Comparison of ENCODE assay signal across 13 cellular contexts in genomic region chr2:124325667-124326425, GRCh38.
DNase-seq lines count a peak whose midpoint lies in the region; ATAC-seq, FAIRE-seq and TF ChIP-seq lines count a peak whose summit lies in the region.
"Had no signal": no experiment of that assay in that cellular context is flagged by ENCODE, and none has a peak within 500 bp of the region (broad histone marks: within the 10 kb centered on the region; RNA-seq: fewer than 3 reads in every experiment).

No MANE protein-coding gene starts in this region.

- CTCF ChIA-PET in GM12878 (lab: Yijun Ruan, JAX) = interaction anchor here (0.6 to 1.3 kb wide), 2 partner anchors 11 to 165 kb away, joined by 3 read pairs; no protein-coding TSS in a partner anchor

- POLR2A ChIA-PET in GM12878 (lab: Charles Lee) = interaction anchor here (0.6 kb wide), 1 partner anchor 124 kb away, joined by 7 read pairs; no protein-coding TSS in a partner anchor

- no peak overlapping the region for H3K27ac Mint-ChIP-seq in neural progenitor cell
- H3K27ac Mint-ChIP-seq: T-cell had no signal

- peak; percentile 13; the same call in 1 of the 2 replicates for TF ChIP-seq RAD21 in GM12878 (IDR thresholded peaks at IDR 0.05; ENCODE audit: insufficient read depth, low read depth, low read length)

- H3K79me2 ChIP-seq in GM12878 (ENCODE audit: control insufficient read depth, insufficient read depth, low read length) (no peaks in the 10 kb centered on the region), neural progenitor cell (ENCODE audit: low read depth) (no peaks in the 10 kb centered on the region)

- H3K27me3 ChIP-seq in GM12878 (replicated peaks in 1 of 2; ENCODE audit: control insufficient read depth in 2 of 2, insufficient read depth in 2 of 2, low read length in 1 of 2) (no peaks in the 10 kb centered on the region), neural progenitor cell (no peaks in the 10 kb centered on the region)

- DNase-seq in DMS 273 (lab: John Stamatoyannopoulos, UW; ENCODE audit: unreplicated experiment) = peak; percentile 50
- no peak for DNase-seq in DMS 273 treated with DMSO at 0.1 percent for 48 hours (lab: John Stamatoyannopoulos, UW)
- DNase-seq in NCI-H1694 treated with DMSO at 0.1 percent for 48 hours (lab: John Stamatoyannopoulos, UW) = peak; percentile 6
- DNase-seq in GM12878 (ENCODE audit: low read depth, low spot score) = no peak
- no peak for DNase-seq in neural progenitor cell (ENCODE audit: low spot score)
- DNase-seq in NCI-H1105 treated with DMSO at 0.1 percent for 48 hours (lab: John Stamatoyannopoulos, UW) = no peak
- no peak for DNase-seq in stimulated activated naive CD4-positive, alpha-beta T cell treated with Interleukin-2 at 50 U/mL for 16 hours (lab: John Stamatoyannopoulos, UW)
- no peak for DNase-seq in NCI-H187 (lab: John Stamatoyannopoulos, UW)
- DNase-seq: 8988T; NCI-H345; stimulated activated CD8-positive, alpha-beta memory T cell treated with anti-CD3 and anti-CD28 coated beads, Interleukin-4, amount 100 ng/mL, for 48 hours; T-cell had no signal

- SMC1A ChIA-PET in GM12878 (lab: Charles Lee; ENCODE audit: uncharacterized antibody, unreplicated experiment) = no interaction called here

- BruUV-seq in GM12878 (replicated peaks; lab: Mats Ljungman, UMichigan) = no TSS peak

- H3K9me3 Mint-ChIP-seq in neural progenitor cell = no peaks in the 10 kb centered on the region

- in situ Hi-C loops in GM12878 (cut with MboI) = no loop called here

- intact Hi-C loops in GM12878 (cut with micrococcal nuclease; ENCODE audit: unreplicated experiment) = no loop called here

- H3K4me1 Mint-ChIP-seq in neural progenitor cell = peaks cover 31% of the 10 kb centered on the region
- H3K4me1 Mint-ChIP-seq: T-cell had no signal

- no peak overlapping the region for H3K9ac ChIP-seq in GM12878 (ENCODE audit: control insufficient read depth, insufficient read depth, low read length)
- H3K9ac ChIP-seq in neural progenitor cell = no peak overlapping the region

- H3K4me1 ChIP-seq in GM12878 (ENCODE audit: control insufficient read depth, insufficient read depth, low read length) (no peaks in the 10 kb centered on the region), neural progenitor cell (peaks cover 22% of the 10 kb centered on the region)

- no peaks in the 10 kb centered on the region for H3K9me3 ChIP-seq in GM12878 (replicated peaks; ENCODE audit: control insufficient read depth, insufficient read depth, low read length)
- no peaks in the 10 kb centered on the region for H3K9me3 ChIP-seq in neural progenitor cell (ENCODE audit: low read depth)

- H3K4me3 Mint-ChIP-seq in neural progenitor cell = no peak overlapping the region
- H3K4me3 Mint-ChIP-seq: T-cell had no signal

- H3K27ac ChIP-seq in GM12878 (ENCODE audit: control insufficient read depth, insufficient read depth) = no peak overlapping the region
- no peak overlapping the region for H3K27ac ChIP-seq in neural progenitor cell

- H2AFZ ChIP-seq in GM12878 (ENCODE audit: control insufficient read depth, low read depth, low read length) (no peak overlapping the region), neural progenitor cell (replicated peaks) (no peak overlapping the region)

- H3K36me3 ChIP-seq in GM12878 (ENCODE audit: control insufficient read depth in 2 of 2, insufficient read depth in 2 of 2, low read length in 1 of 2) = no peaks in the 10 kb centered on the region
- H3K36me3 ChIP-seq in neural progenitor cell = peaks cover under 1% of the 10 kb centered on the region

- 0% methylated on average over 3 of the region's 3 CpGs for WGBS in GM12878 (ENCODE audit: insufficient coverage, insufficient replicate concordance, low lambda C conversion rate, missing lambda C conversion rate)

- RAD21 ChIA-PET in GM12878 (lab: Charles Lee; ENCODE audit: unreplicated experiment) = no interaction called here

- FAIRE-seq in GM12878 (lab: Jason Lieb, UNC) = no peak
- FAIRE-seq: endometrium had no signal

- peaks cover 29% of the 10 kb centered on the region for H3F3A ChIP-seq in neural progenitor cell (ENCODE audit: low read depth)

- no peak for ATAC-seq in GM12878
- ATAC-seq: T-cell had no signal

- TF ChIP-seq EP300 in GM12878 (IDR thresholded peaks at IDR 0.05; ENCODE audit: borderline replicate concordance in 1 of 2, control insufficient read depth in 1 of 2, low read depth in 2 of 2, low read length in 2 of 2) = no peak

- TF ChIP-seq POLR2A in GM12878 (IDR thresholded peaks at IDR 0.05; ENCODE audit: low read depth, low read length) = no peak

- H3K36me3 Mint-ChIP-seq in neural progenitor cell = no peaks in the 10 kb centered on the region
- H3K36me3 Mint-ChIP-seq: T-cell had no signal

- TF ChIP-seq CTCF in GM12878 (IDR thresholded peaks at IDR 0.05 in 2 of 3, conservative IDR thresholded peaks at IDR 0.05 in 1 of 3; ENCODE audit: control insufficient read depth in 2 of 3, extremely low read depth in 1 of 3, insufficient read depth in 1 of 3, low read depth in 3 of 3, low read length in 3 of 3) (peak in 1 of 3 experiments; percentile 5; a peak in 1 of 6 replicates), neural progenitor cell (IDR thresholded peaks at IDR 0.05) (peak; percentile 34)

- peaks cover 2% of the 10 kb centered on the region for H3K27me3 Mint-ChIP-seq in neural progenitor cell (ENCODE audit: insufficient read depth, low read depth)
- H3K27me3 Mint-ChIP-seq: T-cell had no signal

- no peak overlapping the region for H3K4me2 ChIP-seq in GM12878 (ENCODE audit: control insufficient read depth, insufficient read depth)
- no peak overlapping the region for H3K4me2 ChIP-seq in neural progenitor cell

- no peak overlapping the region for H3K4me3 ChIP-seq in GM12878
- no peak overlapping the region for H3K4me3 ChIP-seq in neural progenitor cell

- H4K20me1 ChIP-seq in GM12878 (ENCODE audit: control insufficient read depth, insufficient read depth) (no peaks in the 10 kb centered on the region), neural progenitor cell (ENCODE audit: low read depth) (no peaks in the 10 kb centered on the region)

TF ChIP-seq in GM12878, 131 proteins besides CTCF, POLR2A, EP300 and RAD21:
- no peak for TF ChIP-seq JUNB (IDR thresholded peaks at IDR 0.05)
- TF ChIP-seq ZZZ3 (IDR thresholded peaks at IDR 0.05; ENCODE audit: control insufficient read depth, insufficient read length, low read depth) = no peak
- TF ChIP-seq ZNF687 (IDR thresholded peaks at IDR 0.05) = no peak
- TF ChIP-seq ATF2 (IDR thresholded peaks at IDR 0.05; ENCODE audit: low read length) = no peak
- TF ChIP-seq ETV6 (conservative IDR thresholded peaks at IDR 0.05 in 1 of 2, IDR thresholded peaks at IDR 0.05 in 1 of 2; ENCODE audit: borderline replicate concordance in 1 of 2, low read depth in 1 of 2) = no peak
TF ChIP-seq in GM12878: peak in this region for 0.

Comparison
In these comparisons a context has a peak if more than half of its experiments do, and no peak if none do; other contexts are left out.
1. DNase-seq: peak in DMS 273 (single experiment) and NCI-H1694 treated with DMSO at 0.1 percent for 48 hours (single experiment); none in DMS 273 treated with DMSO at 0.1 percent for 48 hours (single experiment), GM12878 (single experiment), neural progenitor cell (single experiment), NCI-H1105 treated with DMSO at 0.1 percent for 48 hours (single experiment), stimulated activated naive CD4-positive, alpha-beta T cell treated with Interleukin-2 at 50 U/mL for 16 hours (single experiment) and NCI-H187 (0 of 2).